In the genomic region with DNA sequence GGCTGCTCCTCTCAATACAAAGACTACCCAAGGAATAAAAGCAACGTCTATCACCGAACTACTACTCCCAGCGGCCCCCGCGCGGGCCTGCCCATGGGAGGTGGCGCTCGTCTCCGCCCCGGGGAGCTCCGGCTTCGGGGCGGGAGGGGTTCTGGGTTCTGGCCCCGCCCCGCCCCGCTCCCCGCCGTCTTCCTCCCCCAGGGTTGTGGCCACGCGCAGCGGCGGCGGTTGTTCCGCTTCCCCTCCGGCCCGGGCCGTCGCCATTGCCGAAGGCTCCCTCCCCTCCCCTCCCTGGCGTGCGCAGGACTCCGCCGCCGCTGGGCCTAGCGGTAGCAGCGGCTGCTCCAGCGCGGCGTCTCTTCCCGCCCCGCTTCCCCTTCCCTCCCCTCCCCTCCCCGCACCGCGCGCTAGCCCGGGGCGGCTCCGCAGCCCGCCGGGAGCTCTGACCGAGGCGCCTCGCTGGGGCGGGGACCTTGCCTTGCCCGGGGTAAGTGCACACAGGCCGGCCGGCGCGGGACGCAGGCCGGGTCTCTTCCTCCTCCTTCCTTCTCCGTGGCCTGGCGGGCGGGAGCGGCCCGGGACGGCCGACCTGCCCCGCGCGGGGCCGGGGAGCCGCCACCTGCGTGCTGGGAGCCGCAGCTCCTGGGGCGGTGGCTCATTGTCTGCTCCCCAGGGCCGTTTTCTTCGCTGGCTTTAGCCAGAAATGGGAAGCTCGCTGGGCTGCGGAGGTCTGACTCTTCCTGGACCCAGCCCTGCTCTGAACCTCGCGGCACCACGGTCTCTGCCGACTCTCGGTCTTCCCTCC, we compare ENCODE assay signal across 8 cellular contexts. TPM values are rescaled to one million over a fixed set of nuclear protein-coding genes. Genes with fewer than 3 reads are reported as not detected.
DNase-seq lines count a peak whose midpoint lies in the region; ATAC-seq and TF ChIP-seq lines count a peak whose summit lies in the region.

A gene (plus strand): TSS at position 187 of the 805 bp plus-strand sequence. CDS start 42,790 bp downstream, outside the sequence.

- no peak for TF ChIP-seq CTCF in C4-2B (conservative IDR thresholded peaks at IDR 0.05)

- intact Hi-C loops in dendritic cell treated with granulocyte-macrophage colony-stimulating factor and Interleukin-4, amounts not matched to agents 40 ng/mL and 50 ng/mL, for 4 days (cut with micrococcal nuclease), result loop anchor here (1.0 to 10.0 kb wide), 2 partner anchors 28 to 65 kb away; a partner anchor contains a TSS

- DNase-seq in NCI-H82 treated with DMSO at 0.1 percent for 48 hours (lab: John Stamatoyannopoulos, UW; ENCODE audit: unreplicated experiment) (peak; percentile 94), left lobe of liver (ENCODE audit: low spot score) (peak; percentile 94)
- peak; percentile 92 for DNase-seq in activated CD4-positive, alpha-beta T cell treated with anti-CD3 and anti-CD28 coated beads, Interleukin-2, amount 50 U/mL, for 48 hours
- peak; percentile 92 for DNase-seq in stimulated activated CD4-positive, alpha-beta T cell treated with anti-CD3 and anti-CD28 coated beads, Interleukin-2, amount 100 ng/mL, for 24 hours

- no peaks in the 10 kb centered on the region for H3K9me3 Mint-ChIP-seq in dendritic cell treated with granulocyte-macrophage colony-stimulating factor and Interleukin-4, amounts not matched to agents 40 ng/mL and 50 ng/mL, for 4 days

- peaks cover 28% of the 10 kb centered on the region for H3K36me3 Mint-ChIP-seq in dendritic cell treated with granulocyte-macrophage colony-stimulating factor and Interleukin-4, amounts not matched to agents 40 ng/mL and 50 ng/mL, for 4 days (ENCODE audit: low read depth)

- H3K4me1 Mint-ChIP-seq in dendritic cell treated with granulocyte-macrophage colony-stimulating factor and Interleukin-4, amounts not matched to agents 40 ng/mL and 50 ng/mL, for 4 days (ENCODE audit: low read depth), result peaks cover 18% of the 10 kb centered on the region

- ATAC-seq in GM19438 (IDR thresholded peaks at IDR 0.05; ENCODE audit: low read depth, unreplicated experiment) (peak; percentile 88), HG03571 (IDR thresholded peaks at IDR 0.05; ENCODE audit: unreplicated experiment) (peak; percentile 84), left lobe of liver (peak; percentile 95)

- H3K27ac Mint-ChIP-seq in dendritic cell treated with granulocyte-macrophage colony-stimulating factor and Interleukin-4, amounts not matched to agents 40 ng/mL and 50 ng/mL, for 4 days, result peak within 1 kb of the TSS; percentile 99

- peak within 1 kb of the TSS; percentile 97 for H3K27ac ChIP-seq in C4-2B

- no peaks in the 10 kb centered on the region for H3K27me3 Mint-ChIP-seq in dendritic cell treated with granulocyte-macrophage colony-stimulating factor and Interleukin-4, amounts not matched to agents 40 ng/mL and 50 ng/mL, for 4 days

- H3K4me3 Mint-ChIP-seq in dendritic cell treated with granulocyte-macrophage colony-stimulating factor and Interleukin-4, amounts not matched to agents 40 ng/mL and 50 ng/mL, for 4 days, result peak within 1 kb of the TSS; percentile 100

RNA-seq across cellular contexts. Expression of the gene that starts here (rescaled TPM):
- 37.4 TPM for total RNA-seq in left lobe of liver

Comparison
In these comparisons a context has a peak if more than half of its experiments do, and no peak if none do; other contexts are left out.
1. Peak in every context shown above with its lines: DNase-seq, ATAC-seq and H3K27ac ChIP-seq.